Comparison of ENCODE assay signal across 21 cellular contexts in genomic region chr7:2029936-2030335, GRCh38.
DNase-seq lines count a peak whose midpoint lies in the region; ATAC-seq, FAIRE-seq and TF ChIP-seq lines count a peak whose summit lies in the region.
"Had no signal": no experiment of that assay in that cellular context is flagged by ENCODE, and none has a peak within 500 bp of the region (broad histone marks: within the 10 kb centered on the region; RNA-seq: fewer than 3 reads in every experiment).

No MANE protein-coding gene starts in this region.

- peaks cover 31% of the 10 kb centered on the region for H3K36me3 Mint-ChIP-seq in activated CD4-positive, alpha-beta T cell treated with anti-CD3 and anti-CD28 coated beads, Interleukin-2, amount 10 ng/mL, durations not matched to agents 7 days and 5 days (ENCODE audit: low read depth)
- peaks cover 22% of the 10 kb centered on the region for H3K36me3 Mint-ChIP-seq in activated naive CD4-positive, alpha-beta T cell treated with anti-CD3 and anti-CD28 coated beads for 36 hours (ENCODE audit: low read depth)
- H3K36me3 Mint-ChIP-seq in Calu3 (ENCODE audit: insufficient read depth, unreplicated experiment) = no peaks in the 10 kb centered on the region

- intact Hi-C loops in left ventricle myocardium superior (cut with micrococcal nuclease) = no loop called here
- intact Hi-C loops in sciatic nerve (cut with DNase I) = no loop called here
- intact Hi-C loops in activated naive CD4-positive, alpha-beta T cell treated with anti-CD3 and anti-CD28 coated beads for 36 hours (cut with micrococcal nuclease) = no loop called here
- intact Hi-C loops in Calu3 (cut with micrococcal nuclease; ENCODE audit: unreplicated experiment) = no loop called here

- H3K4me3 ChIP-seq in H7 (ENCODE audit: insufficient read depth, low read depth, low read length) = no peak overlapping the region
- H3K4me3 ChIP-seq: heart left ventricle, PC-9 had no signal

- no peak for TF ChIP-seq CTCF in Calu3 (IDR thresholded peaks at IDR 0.05; ENCODE audit: unreplicated experiment)

- POLR2A ChIA-PET in activated CD4-positive, alpha-beta T cell treated with anti-CD3 and anti-CD28 coated beads, Interleukin-2, amount 10 ng/mL, durations not matched to agents 7 days and 5 days (lab: Charles Lee) = no interaction called here

- ATAC-seq in left ventricle myocardium superior (no peak), sciatic nerve (no peak)
- ATAC-seq: activated CD4-positive, alpha-beta T cell treated with anti-CD3 and anti-CD28 coated beads for 36 hours; activated T-cell treated with anti-CD3 and anti-CD28 coated beads, Interleukin-2, amount 50 U/mL, for 72 hours; heart left ventricle; left colon had no signal

- no peak for DNase-seq in activated CD4-positive, alpha-beta T cell treated with anti-CD3 and anti-CD28 coated beads, Interleukin-2, amount 10 ng/mL, durations not matched to agents 7 days and 5 days
- no peak for DNase-seq in activated CD4-positive, alpha-beta T cell treated with anti-CD3 and anti-CD28 coated beads, Interleukin-2, amount 50 U/mL, for 4 hours
- DNase-seq in H7 (peak; percentile 20), left ventricle myocardium superior (peak; percentile 18), sciatic nerve (ENCODE audit: low spot score) (peak; percentile 45), frontal cortex (ENCODE audit: low spot score in 2 of 2) (no peak), Calu3 (no peak)
- no peak for DNase-seq in activated naive CD4-positive, alpha-beta T cell treated with anti-CD3 and anti-CD28 coated beads for 36 hours
- DNase-seq: activated CD4-positive, alpha-beta T cell treated with anti-CD3 and anti-CD28 coated beads for 36 hours; activated T-cell treated with anti-CD3 and anti-CD28 coated beads, Interleukin-2, amount 50 U/mL, for 72 hours; COR-L47; H9; KG1; NCI-H1436; NK-92 treated with Interleukin-12 subunit alpha and Interleukin-12 subunit beta, amount 100 ng/mL, for 24 hours; PC-9 had no signal

- no peaks in the 10 kb centered on the region for H3K27me3 Mint-ChIP-seq in activated CD4-positive, alpha-beta T cell treated with anti-CD3 and anti-CD28 coated beads, Interleukin-2, amount 10 ng/mL, durations not matched to agents 7 days and 5 days
- no peaks in the 10 kb centered on the region for H3K27me3 Mint-ChIP-seq in activated naive CD4-positive, alpha-beta T cell treated with anti-CD3 and anti-CD28 coated beads for 36 hours (ENCODE audit: low read depth)
- H3K27me3 Mint-ChIP-seq in Calu3 (ENCODE audit: unreplicated experiment) = no peaks in the 10 kb centered on the region
- H3K27me3 Mint-ChIP-seq: activated CD4-positive, alpha-beta T cell treated with anti-CD3 and anti-CD28 coated beads for 36 hours; activated naive CD8-positive, alpha-beta T cell; type B pancreatic cell had no signal

- H3K9me3 Mint-ChIP-seq in activated CD4-positive, alpha-beta T cell treated with anti-CD3 and anti-CD28 coated beads, Interleukin-2, amount 10 ng/mL, durations not matched to agents 7 days and 5 days = peaks cover 38% of the 10 kb centered on the region
- H3K9me3 Mint-ChIP-seq in activated naive CD4-positive, alpha-beta T cell treated with anti-CD3 and anti-CD28 coated beads for 36 hours = peaks cover 21% of the 10 kb centered on the region
- peaks cover 18% of the 10 kb centered on the region for H3K9me3 Mint-ChIP-seq in Calu3 (ENCODE audit: low read depth, unreplicated experiment)

- H3K27ac Mint-ChIP-seq in activated CD4-positive, alpha-beta T cell treated with anti-CD3 and anti-CD28 coated beads, Interleukin-2, amount 10 ng/mL, durations not matched to agents 7 days and 5 days = peak overlapping the region; percentile 10
- H3K27ac Mint-ChIP-seq in activated naive CD4-positive, alpha-beta T cell treated with anti-CD3 and anti-CD28 coated beads for 36 hours = no peak overlapping the region
- no peak overlapping the region for H3K27ac Mint-ChIP-seq in Calu3 (ENCODE audit: unreplicated experiment)
- H3K27ac Mint-ChIP-seq: activated CD4-positive, alpha-beta T cell treated with anti-CD3 and anti-CD28 coated beads for 36 hours; activated naive CD8-positive, alpha-beta T cell; activated T-cell treated with anti-CD3 and anti-CD28 coated beads, Interleukin-2, amount 50 U/mL, for 72 hours; type B pancreatic cell had no signal

- CTCF ChIA-PET in activated CD4-positive, alpha-beta T cell treated with anti-CD3 and anti-CD28 coated beads, Interleukin-2, amount 10 ng/mL, durations not matched to agents 7 days and 5 days (lab: Charles Lee) = interaction anchor here (1.9 kb wide), 1 partner anchor 11 kb away, joined by 4 read pairs; no protein-coding TSS in a partner anchor
- CTCF ChIA-PET in activated naive CD4-positive, alpha-beta T cell treated with anti-CD3 and anti-CD28 coated beads for 36 hours (lab: Charles Lee) = no interaction called here
- CTCF ChIA-PET in Calu3 (lab: Charles Lee) = interaction anchor here (0.6 kb wide), 1 partner anchor 8 kb away, joined by 5 read pairs; no protein-coding TSS in a partner anchor

- BruUV-seq in Calu3 (replicated peaks; lab: Mats Ljungman, UMichigan) = no TSS peak

- H3K4me3 Mint-ChIP-seq in activated CD4-positive, alpha-beta T cell treated with anti-CD3 and anti-CD28 coated beads, Interleukin-2, amount 10 ng/mL, durations not matched to agents 7 days and 5 days = no peak overlapping the region
- H3K4me3 Mint-ChIP-seq in activated naive CD4-positive, alpha-beta T cell treated with anti-CD3 and anti-CD28 coated beads for 36 hours = no peak overlapping the region
- H3K4me3 Mint-ChIP-seq in Calu3 (ENCODE audit: low read depth, unreplicated experiment) = no peak overlapping the region
- H3K4me3 Mint-ChIP-seq: activated CD4-positive, alpha-beta T cell treated with anti-CD3 and anti-CD28 coated beads for 36 hours; activated naive CD8-positive, alpha-beta T cell; activated T-cell treated with anti-CD3 and anti-CD28 coated beads, Interleukin-2, amount 50 U/mL, for 72 hours; H9; type B pancreatic cell had no signal

- H3K27me3 ChIP-seq in H7 (ENCODE audit: control insufficient read depth, insufficient read depth, low read length) = no peaks in the 10 kb centered on the region
- H3K27me3 ChIP-seq: heart left ventricle had no signal

- H3K4me1 Mint-ChIP-seq in activated CD4-positive, alpha-beta T cell treated with anti-CD3 and anti-CD28 coated beads, Interleukin-2, amount 10 ng/mL, durations not matched to agents 7 days and 5 days = peaks cover 17% of the 10 kb centered on the region
- peaks cover 18% of the 10 kb centered on the region for H3K4me1 Mint-ChIP-seq in activated naive CD4-positive, alpha-beta T cell treated with anti-CD3 and anti-CD28 coated beads for 36 hours (ENCODE audit: low read depth)
- no peaks in the 10 kb centered on the region for H3K4me1 Mint-ChIP-seq in Calu3 (ENCODE audit: low read depth, unreplicated experiment)

- no peaks in the 10 kb centered on the region for H3K36me3 ChIP-seq in H7 (replicated peaks; ENCODE audit: control insufficient read depth, insufficient read depth, low read length)
- H3K36me3 ChIP-seq: heart left ventricle had no signal

- no peak for FAIRE-seq in frontal cortex (lab: Jason Lieb, UNC)
- FAIRE-seq: GM12892 had no signal

Comparison
In these comparisons a context has a peak if more than half of its experiments do, and no peak if none do; other contexts are left out.
1. DNase-seq: peak in H7 (single experiment), left ventricle myocardium superior (single experiment) and sciatic nerve (single experiment); none in activated CD4-positive, alpha-beta T cell treated with anti-CD3 and anti-CD28 coated beads, Interleukin-2, amount 10 ng/mL, durations not matched to agents 7 days and 5 days (single experiment), activated CD4-positive, alpha-beta T cell treated with anti-CD3 and anti-CD28 coated beads, Interleukin-2, amount 50 U/mL, for 4 hours (0 of 2), frontal cortex (0 of 2), activated naive CD4-positive, alpha-beta T cell treated with anti-CD3 and anti-CD28 coated beads for 36 hours (single experiment) and Calu3 (single experiment).